ENCODE assay signal across 8 cellular contexts in genomic region chr2:241636983-241637232, GRCh38.
DNase-seq lines count a peak whose midpoint lies in the region; ATAC-seq and TF ChIP-seq lines count a peak whose summit lies in the region.

THAP4 (minus strand) TSS chr2:241637158; CDS start chr2:241637017, 141 bp downstream.

- in situ Hi-C loops in T47D (cut with HindIII; ENCODE audit: low pct_unique_long_range_greater_than_20kb, low sequenced_read_pairs): no loop called here

- peaks cover 26% of the 10 kb centered on the region for H3K36me3 ChIP-seq in ACC112 (ENCODE audit: insufficient read depth, low read length)

- DNase-seq in RWPE1 (ENCODE audit: low spot score): no peak
- peak; percentile 62 to 73 for DNase-seq in T47D (ENCODE audit: low read depth in 1 of 2, low spot score in 1 of 2)
- peak; percentile 58 for DNase-seq in kidney glomerular epithelial cell (lab: John Stamatoyannopoulos, UW)
- peak; percentile 49 for DNase-seq in stimulated activated CD4-positive, alpha-beta T cell treated with anti-CD3 and anti-CD28 coated beads, Interleukin-4, amount 100 ng/mL, for 24 hours
- DNase-seq in NCI-H2171 treated with DMSO at 0.1 percent for 48 hours (lab: John Stamatoyannopoulos, UW): no peak

- peak within 1 kb of the TSS; percentile 91 for H2AFZ ChIP-seq in ACC112 (ENCODE audit: low read length, unreplicated experiment)

- POLR2A ChIA-PET in RWPE1 (lab: Yijun Ruan, JAX; ENCODE audit: low non-redundant PET): no interaction called here

- H3K4me1 ChIP-seq in ACC112 (ENCODE audit: control insufficient read depth, insufficient read depth, low read length, unreplicated experiment): peaks cover 22% of the 10 kb centered on the region

- H3K79me2 ChIP-seq in ACC112 (ENCODE audit: control insufficient read depth, insufficient read depth, low read length, unreplicated experiment): peaks cover 82% of the 10 kb centered on the region

- TF ChIP-seq POLR2A in GM18526 (IDR thresholded peaks at IDR 0.05; ENCODE audit: extremely low read depth, insufficient read length): peak; percentile 47

- H3K27ac ChIP-seq in ACC112 (ENCODE audit: low read depth, low read length) (peak within 1 kb of the TSS; percentile 90), RWPE1 (peak within 1 kb of the TSS; percentile 96)

- H3K27me3 ChIP-seq in ACC112 (ENCODE audit: insufficient read depth, low read length): no peaks in the 10 kb centered on the region

- peak within 1 kb of the TSS; percentile 99 for H3K4me3 ChIP-seq in ACC112 (ENCODE audit: low read depth, low read length)

- no peak for TF ChIP-seq CTCF in RWPE1 (conservative IDR thresholded peaks at IDR 0.05; ENCODE audit: low read depth)

- peak; percentile 60 for ATAC-seq in HG02970 (IDR thresholded peaks at IDR 0.05; ENCODE audit: low FRiP score, unreplicated experiment)

- CTCF ChIA-PET in RWPE1 (lab: Yijun Ruan, JAX): no interaction called here

Comparison
In these comparisons a context has a peak if more than half of its experiments do, and no peak if none do; other contexts are left out.
1. DNase-seq: peak in T47D (2 of 2), kidney glomerular epithelial cell (single experiment) and stimulated activated CD4-positive, alpha-beta T cell treated with anti-CD3 and anti-CD28 coated beads, Interleukin-4, amount 100 ng/mL, for 24 hours (single experiment); none in RWPE1 (single experiment) and NCI-H2171 treated with DMSO at 0.1 percent for 48 hours (single experiment).